Comparison of ENCODE assay signal across 9 cellular contexts in the genomic region with DNA sequence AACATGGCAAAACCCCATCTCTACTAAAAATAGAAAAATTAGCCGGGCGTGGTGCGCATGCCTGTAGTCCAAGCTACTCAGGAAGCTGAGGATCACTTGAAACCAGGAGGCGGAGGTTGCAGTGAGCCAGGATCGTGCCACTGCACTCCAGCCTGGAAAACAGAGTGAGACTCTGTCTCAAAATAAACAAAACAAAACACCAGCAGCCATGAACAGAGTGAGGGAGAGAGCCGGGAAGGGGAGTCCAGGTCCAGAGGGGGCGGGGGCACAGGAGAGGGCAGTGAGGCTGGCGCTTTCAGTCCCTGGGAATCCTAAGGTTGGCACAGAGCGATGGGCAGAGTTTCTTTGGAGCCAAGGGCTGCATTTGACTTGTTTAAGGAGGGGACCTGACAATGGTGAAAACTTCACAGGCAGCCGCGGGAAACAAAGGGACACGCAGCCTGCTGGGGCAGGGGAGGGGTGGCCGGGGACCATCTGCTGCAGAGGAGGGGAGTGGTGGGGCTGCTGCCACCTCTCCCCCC. TPM values are rescaled to one million over a fixed set of nuclear protein-coding genes. Genes with fewer than 3 reads are reported as not detected.
DNase-seq lines count a peak whose midpoint lies in the region; ATAC-seq and TF ChIP-seq lines count a peak whose summit lies in the region.
"Had no signal": no experiment of that assay in that cellular context is flagged by ENCODE, and none has a peak within 500 bp of the region (broad histone marks: within the 10 kb centered on the region; RNA-seq: fewer than 3 reads in every experiment).

No MANE protein-coding gene starts in this region.

- peak overlapping the region; percentile 92; the same call in 1 of the 2 replicates for H3K9ac ChIP-seq in KMS-11

- peaks cover 17% of the 10 kb centered on the region for H3K4me1 ChIP-seq in KMS-11 (ENCODE audit: low read depth, poor library complexity, severe bottlenecking)

- H3K27me3 ChIP-seq in CD4-positive, alpha-beta T cell (ENCODE audit: control insufficient read depth, insufficient read depth, low read length), result no peaks in the 10 kb centered on the region
- no peaks in the 10 kb centered on the region for H3K27me3 ChIP-seq in KMS-11 (ENCODE audit: insufficient read depth, low read depth)

- peak overlapping the region; percentile 88 for H3K27ac ChIP-seq in CD4-positive, alpha-beta T cell (ENCODE audit: low read depth, low read length)
- H3K27ac ChIP-seq in KMS-11 (peak overlapping the region; percentile 80; the same call in 1 of the 2 replicates), caudate nucleus (ENCODE audit: low read depth, low read length) (peak overlapping the region; percentile 64)

- H2AFZ ChIP-seq in KMS-11 (ENCODE audit: low read depth), result no peak overlapping the region

- intact Hi-C loops in CD4-positive, alpha-beta T cell (cut with DNase I, micrococcal nuclease), result loop anchor here (1.0 to 10.0 kb wide), 2 partner anchors 125 to 201 kb away; a partner anchor contains a TSS

- peak overlapping the region; percentile 84 for H3K4me2 ChIP-seq in KMS-11

- no peaks in the 10 kb centered on the region for H3K9me3 ChIP-seq in CD4-positive, alpha-beta T cell (ENCODE audit: control insufficient read depth, low read length)

- peak overlapping the region; percentile 98 for H3K27ac Mint-ChIP-seq in CD4-positive, alpha-beta T cell
- no peak overlapping the region for H3K27ac Mint-ChIP-seq in nephron progenitor cell

- H3K36me3 ChIP-seq in KMS-11 (ENCODE audit: insufficient read depth), result no peaks in the 10 kb centered on the region; the same call in 1 of the 2 replicates

- no peak for TF ChIP-seq CTCF in CD4-positive, alpha-beta T cell (IDR thresholded peaks at IDR 0.05)
- TF ChIP-seq CTCF in KMS-11 (conservative IDR thresholded peaks at IDR 0.05; ENCODE audit: low read depth, low read length) (no peak), nephron progenitor cell (IDR thresholded peaks at IDR 0.05) (no peak)

- peaks cover 58% of the 10 kb centered on the region for H3K79me2 ChIP-seq in KMS-11 (ENCODE audit: insufficient read depth, low read depth)

- no peaks in the 10 kb centered on the region for H3K27me3 Mint-ChIP-seq in CD4-positive, alpha-beta T cell
- H3K27me3 Mint-ChIP-seq in nephron progenitor cell (ENCODE audit: low read depth, poor library complexity), result peaks cover 17% of the 10 kb centered on the region

- DNase-seq in CD4-positive, alpha-beta T cell, result no peak
- no peak for DNase-seq in caudate nucleus (lab: John Stamatoyannopoulos, UW)
- no peak for DNase-seq in nephron progenitor cell
- no peak for DNase-seq in COLO668 (lab: John Stamatoyannopoulos, UW; ENCODE audit: unreplicated experiment)
- no peak for DNase-seq in NCI-H748 (lab: John Stamatoyannopoulos, UW; ENCODE audit: unreplicated experiment)

- POLR2A ChIA-PET in CD4-positive, alpha-beta T cell (lab: Charles Lee), result interaction anchor here (0.6 to 3.9 kb wide), 5 partner anchors 10 to 240 kb away, joined by 3 to 78 read pairs (median 26); a partner anchor contains a TSS

- CTCF ChIA-PET in CD4-positive, alpha-beta T cell (lab: Charles Lee), result no interaction called here

- H4K20me1 ChIP-seq in KMS-11 (ENCODE audit: insufficient read depth), result no peaks in the 10 kb centered on the region

- peaks cover 59% of the 10 kb centered on the region for H3K4me1 Mint-ChIP-seq in CD4-positive, alpha-beta T cell (ENCODE audit: low read depth)
- peaks cover 54% of the 10 kb centered on the region for H3K4me1 Mint-ChIP-seq in nephron progenitor cell

- no peak for ATAC-seq in CD4-positive, alpha-beta T cell (ENCODE audit: poor library complexity)
- ATAC-seq in HG03280 (IDR thresholded peaks at IDR 0.05; ENCODE audit: unreplicated experiment) (no peak), GM21717 (IDR thresholded peaks at IDR 0.05; ENCODE audit: unreplicated experiment) (no peak)
- ATAC-seq: Panc1 had no signal

- no peak overlapping the region for H3K4me3 ChIP-seq in KMS-11 (IDR thresholded peaks at IDR 0.05; ENCODE audit: insufficient read depth, low read depth, low read length)

- H3K9me3 Mint-ChIP-seq in CD4-positive, alpha-beta T cell, result no peaks in the 10 kb centered on the region
- no peaks in the 10 kb centered on the region for H3K9me3 Mint-ChIP-seq in nephron progenitor cell

- H3K4me3 Mint-ChIP-seq in CD4-positive, alpha-beta T cell, result peak overlapping the region; percentile 93
- H3K4me3 Mint-ChIP-seq in nephron progenitor cell, result peak overlapping the region; percentile 39

- H3K36me3 Mint-ChIP-seq in CD4-positive, alpha-beta T cell (ENCODE audit: low read depth), result peaks cover 71% of the 10 kb centered on the region
- H3K36me3 Mint-ChIP-seq in nephron progenitor cell (ENCODE audit: low read depth), result no peaks in the 10 kb centered on the region

RNA-seq across cellular contexts. Expression of a gene that starts 2.5 kb away (rescaled TPM):
- 10 to 100 TPM; 85.1 to 89.9 TPM for total RNA-seq in CD4-positive, alpha-beta T cell

RNA-seq across cellular contexts. Expression of a gene that starts 35.6 kb away (rescaled TPM):
- under 1 TPM; 0.20 to 0.63 TPM for total RNA-seq in CD4-positive, alpha-beta T cell

RNA-seq across cellular contexts. Expression of a gene that starts 56.4 kb away (rescaled TPM):
- under 1 TPM; 0.05 to 0.20 TPM for total RNA-seq in CD4-positive, alpha-beta T cell
